Comparison of ENCODE assay signal across 8 cellular contexts in genomic region chr6:41545174-41545702, GRCh38. TPM values are rescaled to one million over a fixed set of nuclear protein-coding genes. Genes with fewer than 3 reads are reported as not detected.
DNase-seq lines count a peak whose midpoint lies in the region; ATAC-seq, FAIRE-seq and TF ChIP-seq lines count a peak whose summit lies in the region.

No MANE protein-coding gene starts in this region.

- H3K27me3 ChIP-seq in A673 (replicated peaks; ENCODE audit: insufficient read depth, low read depth, low read length, poor library complexity) (no peaks in the 10 kb centered on the region), GM12878 (replicated peaks in 1 of 2; ENCODE audit: control insufficient read depth in 2 of 2, insufficient read depth in 2 of 2, low read length in 1 of 2) (no peaks in the 10 kb centered on the region)

- no peak for TF ChIP-seq RAD21 in GM12878 (IDR thresholded peaks at IDR 0.05; ENCODE audit: insufficient read depth, low read depth, low read length)

- peak overlapping the region; percentile 75 for H3K27ac ChIP-seq in A673 (ENCODE audit: low read depth, low read length, poor library complexity, severe bottlenecking)
- H3K27ac ChIP-seq in GM12878 (ENCODE audit: control insufficient read depth, insufficient read depth), result peak overlapping the region; percentile 74

- no peak for FAIRE-seq in GM12878 (lab: Jason Lieb, UNC)

- CTCF ChIA-PET in A673 (lab: Charles Lee), result interaction anchor here (1.0 kb wide), 1 partner anchor 138 kb away, joined by 3 read pairs; no protein-coding TSS in a partner anchor
- CTCF ChIA-PET in GM12878 (lab: Yijun Ruan, JAX), result interaction anchor here (1.4 to 3.1 kb wide), 4 partner anchors 11 to 120 kb away, joined by 3 to 13 read pairs (median 8); no protein-coding TSS in a partner anchor

- no peaks in the 10 kb centered on the region for H3K27me3 Mint-ChIP-seq in mesothelial cell of epicardium (ENCODE audit: low read depth)

- H3K4me2 ChIP-seq in GM12878 (ENCODE audit: control insufficient read depth, insufficient read depth), result peak overlapping the region; percentile 93

- H3K4me1 Mint-ChIP-seq in mesothelial cell of epicardium, result peaks cover 39% of the 10 kb centered on the region

- H3K36me3 ChIP-seq in A673 (ENCODE audit: insufficient read depth, low read length, poor library complexity, severe bottlenecking) (peaks cover 4% of the 10 kb centered on the region), GM12878 (ENCODE audit: control insufficient read depth in 2 of 2, insufficient read depth in 2 of 2, low read length in 1 of 2) (no peaks in the 10 kb centered on the region)

- TF ChIP-seq EP300 in GM12878 (IDR thresholded peaks at IDR 0.05; ENCODE audit: borderline replicate concordance in 1 of 2, control insufficient read depth in 1 of 2, low read depth in 2 of 2, low read length in 2 of 2), result no peak

- peak overlapping the region; percentile 94 for H3K4me3 ChIP-seq in A673 (ENCODE audit: low read depth, low read length, poor library complexity, severe bottlenecking)
- H3K4me3 ChIP-seq in GM12878, result peak overlapping the region; percentile 73

- intact Hi-C loops in A673 (cut with micrococcal nuclease; ENCODE audit: unreplicated experiment) (no loop called here), GM12878 (cut with micrococcal nuclease; ENCODE audit: unreplicated experiment) (loop anchor here (1.0 to 5.0 kb wide), 5 partner anchors 13 to 187 kb away; no protein-coding TSS in a partner anchor), posterior vena cava (cut with DNase I) (no loop called here)

- no peaks in the 10 kb centered on the region for H3K36me3 Mint-ChIP-seq in mesothelial cell of epicardium

- DNase-seq in A673 (ENCODE audit: low spot score) (peak; percentile 31), GM12878 (ENCODE audit: low read depth, low spot score) (no peak), mesothelial cell of epicardium (ENCODE audit: low spot score in 2 of 2, unreplicated experiment in 2 of 2) (no peak), posterior vena cava (ENCODE audit: low spot score) (no peak), D341Med (ENCODE audit: low spot score) (no peak), activated gamma-delta T cell (lab: John Stamatoyannopoulos, UW) (no peak)

- RAD21 ChIA-PET in GM12878 (lab: Charles Lee; ENCODE audit: unreplicated experiment), result interaction anchor here (1.3 to 2.7 kb wide), 4 partner anchors 14 to 83 kb away, joined by 4 to 8 read pairs (median 7); no protein-coding TSS in a partner anchor

- no peak for TF ChIP-seq POLR2A in GM12878 (IDR thresholded peaks at IDR 0.05; ENCODE audit: low read depth, low read length)

- peaks cover 35% of the 10 kb centered on the region for H3K79me2 ChIP-seq in GM12878 (ENCODE audit: control insufficient read depth, insufficient read depth, low read length)

- peaks cover 14% of the 10 kb centered on the region for H3K4me1 ChIP-seq in A673 (ENCODE audit: insufficient read depth, low read length, poor library complexity, severe bottlenecking)
- H3K4me1 ChIP-seq in GM12878 (ENCODE audit: control insufficient read depth, insufficient read depth, low read length), result peaks cover 16% of the 10 kb centered on the region

- peaks cover 19% of the 10 kb centered on the region for H4K20me1 ChIP-seq in GM12878 (ENCODE audit: control insufficient read depth, insufficient read depth)

- H3K9ac ChIP-seq in GM12878 (ENCODE audit: control insufficient read depth, insufficient read depth, low read length), result peak overlapping the region; percentile 71

- POLR2A ChIA-PET in A673 (lab: Charles Lee; ENCODE audit: low non-redundant PET) (no interaction called here), GM12878 (lab: Charles Lee) (interaction anchor here (0.7 to 1.9 kb wide), 6 partner anchors 9 to 57 kb away, joined by 3 to 9 read pairs (median 6); no protein-coding TSS in a partner anchor)

- SMC1A ChIA-PET in GM12878 (lab: Charles Lee; ENCODE audit: uncharacterized antibody, unreplicated experiment), result interaction anchor here (1.1 to 3.4 kb wide), 6 partner anchors 10 to 83 kb away, joined by 3 to 16 read pairs (median 4); no protein-coding TSS in a partner anchor

- H3K4me3 Mint-ChIP-seq in mesothelial cell of epicardium, result peak overlapping the region; percentile 89

- no peaks in the 10 kb centered on the region for H3K9me3 ChIP-seq in A673 (ENCODE audit: low read depth, low read length, poor library complexity, severe bottlenecking)
- no peaks in the 10 kb centered on the region for H3K9me3 ChIP-seq in GM12878 (replicated peaks; ENCODE audit: control insufficient read depth, insufficient read depth, low read length)

- TF ChIP-seq CTCF in A673 (conservative IDR thresholded peaks at IDR 0.05; ENCODE audit: low read depth, low read length), result no peak
- TF ChIP-seq CTCF in GM12878 (IDR thresholded peaks at IDR 0.05 in 2 of 3, conservative IDR thresholded peaks at IDR 0.05 in 1 of 3; ENCODE audit: control insufficient read depth in 2 of 3, extremely low read depth in 1 of 3, insufficient read depth in 1 of 3, low read depth in 3 of 3, low read length in 3 of 3), result no peak
- no peak for TF ChIP-seq CTCF in mesothelial cell of epicardium (IDR thresholded peaks at IDR 0.05; ENCODE audit: unreplicated experiment)

- 1% methylated on average over 15 of the region's 15 CpGs for WGBS in GM12878 (ENCODE audit: insufficient coverage, insufficient replicate concordance, low lambda C conversion rate, missing lambda C conversion rate)

- BruUV-seq in A673 (replicated peaks; lab: Mats Ljungman, UMichigan), result no TSS peak
- BruUV-seq in GM12878 (replicated peaks; lab: Mats Ljungman, UMichigan), result TSS peak; percentile 72

- no peak overlapping the region for H3K27ac Mint-ChIP-seq in mesothelial cell of epicardium

- H3K9me3 Mint-ChIP-seq in mesothelial cell of epicardium, result no peaks in the 10 kb centered on the region

- in situ Hi-C loops in GM12878 (cut with MboI), result no loop called here

- ATAC-seq in HG03460 (IDR thresholded peaks at IDR 0.05; ENCODE audit: unreplicated experiment), result peak; percentile 1
- ATAC-seq in GM12878, result peak; percentile 13
- no peak for ATAC-seq in HG03196 (IDR thresholded peaks at IDR 0.05; ENCODE audit: unreplicated experiment)

- H2AFZ ChIP-seq in GM12878 (ENCODE audit: control insufficient read depth, low read depth, low read length), result peak overlapping the region; percentile 92

TF ChIP-seq in GM12878, 131 proteins besides CTCF, POLR2A, EP300 and RAD21:
- TF ChIP-seq BCL11A (IDR thresholded peaks at IDR 0.05; ENCODE audit: low read depth, low read length), result no peak
- TF ChIP-seq WRNIP1 (IDR thresholded peaks at IDR 0.05; ENCODE audit: borderline replicate concordance, low read depth, low read length), result peak; percentile 33; the same call in 1 of the 2 replicates
- TF ChIP-seq PAX8 (IDR thresholded peaks at IDR 0.05), result no peak
- peak; percentile 63; the same call in 1 of the 2 replicates for TF ChIP-seq CHD2 (IDR thresholded peaks at IDR 0.05; ENCODE audit: borderline replicate concordance, low read depth, low read length)
- peak; percentile 97 for TF ChIP-seq ZSCAN29 (IDR thresholded peaks at IDR 0.05)
- TF ChIP-seq BACH1 (IDR thresholded peaks at IDR 0.05; ENCODE audit: borderline replicate concordance), result peak; percentile 38; the same call in 1 of the 2 replicates

RNA-seq across cellular contexts. Expression of gene FOXP4, which starts 0.9 kb away (rescaled TPM):
- total RNA-seq in A673 (2021) (53.9 and 56.7 TPM in 2 replicates), GM12878 (2014; rRNA removed) (3.4 and 5.1 TPM in 2 replicates), GM12878 (2014; rRNA removed; fragmentation: Illumina TruSeq; extraction: Trizol) (1.8 and 2.3 TPM in 2 replicates), GM12878 (2021) (41.6 and 46.1 TPM in 2 replicates), mesothelial cell of epicardium (85.1 to 91.0 TPM (median 87.9 TPM) in 3 replicates), posterior vena cava (10 to 100 TPM; 16.8 to 26.9 TPM)
- total RNA-seq in GM12878 (2013; cell fraction: nucleolus; rRNA removed), result 18.2 and 18.6 TPM in 2 replicates
- polyA plus RNA-seq in GM12878 (2011; ENCODE audit: low read depth), result 4.1 TPM
- polyA plus RNA-seq in GM12878 (2011; rRNA removed) (0.73 and 2.3 TPM in 2 replicates), GM12878 (2014; fragmentation: Illumina TruSeq; extraction: Trizol) (1.9 and 6.3 TPM in 2 replicates), GM12878 (2014; fragmentation: Nextera tagmentation; extraction: Ambion mirVana) (under 1 TPM; 0.31 to 0.40 TPM), GM12878 (2014; rRNA removed) (12.0 and 16.6 TPM in 2 replicates), GM12878 (2016; fragmentation: Nextera tagmentation; extraction: Ambion mirVana) (1 to 10 TPM; 2.1 to 2.3 TPM)
- 4.1 and 4.7 TPM in 2 replicates for polyA plus RNA-seq in GM12878 (2011; cell fraction: cytosol; rRNA removed)
- 18.4 and 27.1 TPM in 2 replicates for polyA plus RNA-seq in GM12878 (2011; cell fraction: nucleus; rRNA removed)
- 18.6 and 19.7 TPM in 2 replicates for polyA plus RNA-seq in GM12878 (2012)
- 3.1 and 7.7 TPM in 2 replicates for polyA minus RNA-seq in GM12878 (2011; rRNA and poly(A)+ RNA removed)
- polyA minus RNA-seq in GM12878 (2011; cell fraction: cytosol; rRNA and poly(A)+ RNA removed), result 12.6 and 13.3 TPM in 2 replicates
- 4.7 and 9.2 TPM in 2 replicates for polyA minus RNA-seq in GM12878 (2011; cell fraction: nucleus; rRNA and poly(A)+ RNA removed)
